In genomic region chr10:88934900-88935672, GRCh38 we compare ENCODE assay signal across 8 cellular contexts. TPM values are rescaled to one million over a fixed set of nuclear protein-coding genes. Genes with fewer than 3 reads are reported as not detected.
DNase-seq lines count a peak whose midpoint lies in the region; ATAC-seq and TF ChIP-seq lines count a peak whose summit lies in the region.

No MANE protein-coding gene starts in this region.

- H3K4me1 Mint-ChIP-seq in activated CD4-positive, alpha-beta T cell treated with anti-CD3 and anti-CD28 coated beads for 36 hours = peaks cover 18% of the 10 kb centered on the region

- peak overlapping the region; percentile 75 for H3K27ac Mint-ChIP-seq in activated CD4-positive, alpha-beta T cell treated with anti-CD3 and anti-CD28 coated beads for 36 hours

- intact Hi-C loops in activated CD4-positive, alpha-beta T cell treated with anti-CD3 and anti-CD28 coated beads for 36 hours (cut with DNase I, micrococcal nuclease) = loop anchor here (1.0 to 10.0 kb wide), 11 partner anchors 26 to 370 kb away; partner anchors contain the start of gene STAMBPL1 (in 1 of the 2)

- DNase-seq in EL = peak; percentile 78
- DNase-seq in NCI-H446 treated with DMSO at 0.1 percent for 48 hours (lab: John Stamatoyannopoulos, UW) = peak; percentile 49
- peak; percentile 86 for DNase-seq in activated CD4-positive, alpha-beta T cell treated with anti-CD3 and anti-CD28 coated beads for 36 hours
- DNase-seq in choroid plexus epithelial cell (ENCODE audit: low read depth) = peak; percentile 93
- DNase-seq in left kidney (ENCODE audit: low read depth, low spot score) = peak; percentile 92
- DNase-seq in stimulated activated CD4-positive, alpha-beta T cell treated with anti-CD3 and anti-CD28 coated beads, Interleukin-2, amount 100 ng/mL, for 4 hours (ENCODE audit: low read depth) = peak; percentile 64

- no peaks in the 10 kb centered on the region for H3K27me3 Mint-ChIP-seq in activated CD4-positive, alpha-beta T cell treated with anti-CD3 and anti-CD28 coated beads for 36 hours

- H3K4me3 ChIP-seq in choroid plexus epithelial cell (ENCODE audit: low read depth, low read length) = no peak overlapping the region

- TF ChIP-seq CTCF in choroid plexus epithelial cell (conservative IDR thresholded peaks at IDR 0.05; ENCODE audit: low read depth, low read length) = peak; percentile 94

- H3K9me3 Mint-ChIP-seq in activated CD4-positive, alpha-beta T cell treated with anti-CD3 and anti-CD28 coated beads for 36 hours (ENCODE audit: low read depth) = no peaks in the 10 kb centered on the region

- no peak overlapping the region for H3K4me3 Mint-ChIP-seq in activated CD4-positive, alpha-beta T cell treated with anti-CD3 and anti-CD28 coated beads for 36 hours

- CTCF ChIA-PET in activated CD4-positive, alpha-beta T cell treated with anti-CD3 and anti-CD28 coated beads for 36 hours (lab: Charles Lee) = interaction anchor here (0.6 to 10.0 kb wide), 56 partner anchors 10 to 975 kb away, joined by 3 to 217 read pairs (median 5); partner anchors contain the start of genes CH25H, FAS, IFIT1 and STAMBPL1

- ATAC-seq in HG02870 (IDR thresholded peaks at IDR 0.05; ENCODE audit: unreplicated experiment) (peak; percentile 35), HG03039 (IDR thresholded peaks at IDR 0.05; ENCODE audit: unreplicated experiment) (no peak)
- peak; percentile 70 for ATAC-seq in activated CD4-positive, alpha-beta T cell treated with anti-CD3 and anti-CD28 coated beads for 36 hours

- POLR2A ChIA-PET in activated CD4-positive, alpha-beta T cell treated with anti-CD3 and anti-CD28 coated beads for 36 hours (lab: Charles Lee) = interaction anchor here (0.6 kb wide), 1 partner anchor 10 kb away, joined by 3 read pairs; no protein-coding TSS in a partner anchor

- H3K36me3 Mint-ChIP-seq in activated CD4-positive, alpha-beta T cell treated with anti-CD3 and anti-CD28 coated beads for 36 hours (ENCODE audit: low read depth) = peaks cover 4% of the 10 kb centered on the region

RNA-seq across cellular contexts. Expression of gene ACTA2, which starts 17.5 kb away (rescaled TPM):
- total RNA-seq in activated CD4-positive, alpha-beta T cell treated with anti-CD3 and anti-CD28 coated beads for 36 hours = 10 to 100 TPM in 1 of 2 experiments, 1 to 10 TPM in 1; 8.5 to 10.2 TPM

RNA-seq across cellular contexts. Expression of gene STAMBPL1, which starts 55.0 kb away (rescaled TPM):
- 10 to 100 TPM; 36.6 to 40.2 TPM for total RNA-seq in activated CD4-positive, alpha-beta T cell treated with anti-CD3 and anti-CD28 coated beads for 36 hours

RNA-seq across cellular contexts. Expression of gene FAS, which starts 55.5 kb away (rescaled TPM):
- 10 to 100 TPM; 34.1 to 34.9 TPM for total RNA-seq in activated CD4-positive, alpha-beta T cell treated with anti-CD3 and anti-CD28 coated beads for 36 hours
